Comparison of ENCODE assay signal across 8 cellular contexts in the genomic region with DNA sequence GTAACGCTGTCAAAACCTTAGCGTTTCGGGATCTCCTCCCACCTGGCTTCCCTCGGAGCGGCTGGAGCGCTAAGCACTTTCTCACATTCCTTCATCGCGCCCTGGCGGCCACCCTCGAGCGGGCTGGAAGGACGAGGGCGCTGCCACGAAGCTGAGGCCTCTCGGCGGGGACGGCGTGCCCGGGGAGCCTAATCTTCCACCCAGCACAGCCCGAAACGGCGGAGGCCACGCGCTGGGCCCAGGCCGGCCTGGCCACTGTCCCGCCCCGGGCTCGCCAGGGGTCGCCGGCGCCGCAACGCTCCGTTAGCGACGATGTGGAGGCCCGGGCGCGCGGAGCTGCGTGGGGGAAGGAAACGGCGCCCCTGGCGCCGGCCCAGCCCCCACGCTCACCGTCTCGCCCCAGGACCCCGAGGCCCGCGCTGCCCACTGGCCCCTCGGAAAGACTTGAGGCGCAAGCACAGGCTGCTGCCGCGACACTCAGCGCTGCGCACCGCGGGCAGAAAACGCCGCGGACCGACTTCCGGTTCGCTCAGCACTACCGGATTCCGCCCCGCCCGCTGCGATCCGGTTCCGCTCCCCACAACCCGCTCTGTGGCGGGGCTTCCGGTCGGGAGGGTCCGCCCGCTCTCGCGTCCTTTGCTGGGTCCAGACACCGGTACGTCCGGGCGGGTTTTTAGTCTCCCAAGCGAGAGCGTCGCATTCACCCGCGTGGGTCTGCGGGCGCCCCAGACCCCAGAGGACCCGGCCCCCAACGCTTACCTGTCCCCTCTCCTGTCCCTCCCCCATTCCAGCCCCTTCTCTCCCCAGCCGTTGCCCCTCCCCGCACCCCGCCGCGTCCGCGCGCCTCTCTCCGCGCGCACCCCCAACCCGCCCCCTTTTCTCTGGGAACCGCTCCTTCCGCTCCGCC. TPM values are rescaled to one million over a fixed set of nuclear protein-coding genes. Genes with fewer than 3 reads are reported as not detected.
DNase-seq lines count a peak whose midpoint lies in the region; ATAC-seq and TF ChIP-seq lines count a peak whose summit lies in the region.

A gene with protein sequence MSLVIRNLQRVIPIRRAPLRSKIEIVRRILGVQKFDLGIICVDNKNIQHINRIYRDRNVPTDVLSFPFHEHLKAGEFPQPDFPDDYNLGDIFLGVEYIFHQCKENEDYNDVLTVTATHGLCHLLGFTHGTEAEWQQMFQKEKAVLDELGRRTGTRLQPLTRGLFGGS (plus strand): TSS at position 582 of the 907 bp plus-strand sequence. CDS start 572 bp downstream, outside the sequence.

- TF ChIP-seq CTCF in coronary artery (IDR thresholded peaks at IDR 0.05), result no peak

- peaks cover 65% of the 10 kb centered on the region for H3K4me1 Mint-ChIP-seq in activated CD4-positive, alpha-beta T cell treated with anti-CD3 and anti-CD28 coated beads, Interleukin-2, amount 10 ng/mL, durations not matched to agents 7 days and 5 days

- H3K9ac ChIP-seq in BLaER1 treated with 17β-estradiol and CSF1 and Interleukin-3, amounts not matched to agents 10 nM and 100 nM, result peak within 1 kb of the TSS; percentile 88 to 100 (median 97)

- H3K4me3 ChIP-seq in BLaER1 treated with 17β-estradiol and CSF1 and Interleukin-3, amounts not matched to agents 10 nM and 100 nM, result peak within 1 kb of the TSS; percentile 73 to 99 (median 92)
- H3K4me3 ChIP-seq in coronary artery, result peak within 1 kb of the TSS; percentile 91

- H3K4me1 ChIP-seq in BLaER1 treated with 17β-estradiol and CSF1 and Interleukin-3, amounts not matched to agents 10 nM and 100 nM, result peaks cover 55 to 71% (median 63%) of the 10 kb centered on the region in 10 experiments

- H3K9me3 ChIP-seq in BLaER1 treated with 17β-estradiol and CSF1 and Interleukin-3, amounts not matched to agents 10 nM and 100 nM (replicated peaks in 1 of 11), result no peaks in the 10 kb centered on the region; a peak in 1 of 22 replicates

- DNase-seq in GM19240 (ENCODE audit: insufficient read length, low spot score) (peak; percentile 91), NCI-H524 treated with DMSO at 0.1 percent for 48 hours (lab: John Stamatoyannopoulos, UW) (peak; percentile 60), coronary artery (ENCODE audit: low spot score) (peak; percentile 94), left lobe of liver (ENCODE audit: low spot score) (peak; percentile 90)
- peak; percentile 89 for DNase-seq in activated CD4-positive, alpha-beta T cell treated with anti-CD3 and anti-CD28 coated beads, Interleukin-2, amount 10 ng/mL, durations not matched to agents 7 days and 5 days
- peak; percentile 88 to 90 for DNase-seq in stimulated activated CD4-positive, alpha-beta T cell treated with anti-CD3 and anti-CD28 coated beads, Interleukin-2, amount 100 ng/mL, for 24 hours

- peaks cover 26 to 39% (median 37%) of the 10 kb centered on the region in 11 experiments for H3K36me3 ChIP-seq in BLaER1 treated with 17β-estradiol and CSF1 and Interleukin-3, amounts not matched to agents 10 nM and 100 nM

- CTCF ChIA-PET in activated CD4-positive, alpha-beta T cell treated with anti-CD3 and anti-CD28 coated beads, Interleukin-2, amount 10 ng/mL, durations not matched to agents 7 days and 5 days (lab: Charles Lee), result interaction anchor here (0.5 to 1.2 kb wide), 3 partner anchors 14 to 76 kb away, joined by 3 read pairs; no protein-coding TSS in a partner anchor

- H3K36me3 Mint-ChIP-seq in activated CD4-positive, alpha-beta T cell treated with anti-CD3 and anti-CD28 coated beads, Interleukin-2, amount 10 ng/mL, durations not matched to agents 7 days and 5 days (ENCODE audit: low read depth), result peaks cover 33% of the 10 kb centered on the region

- H3K4me2 ChIP-seq in BLaER1 treated with 17β-estradiol and CSF1 and Interleukin-3, amounts not matched to agents 10 nM and 100 nM, result peak within 1 kb of the TSS; percentile 78 to 99 (median 89)

- no peaks in the 10 kb centered on the region for H3K9me3 Mint-ChIP-seq in activated CD4-positive, alpha-beta T cell treated with anti-CD3 and anti-CD28 coated beads, Interleukin-2, amount 10 ng/mL, durations not matched to agents 7 days and 5 days

- no peaks in the 10 kb centered on the region for H3K27me3 Mint-ChIP-seq in activated CD4-positive, alpha-beta T cell treated with anti-CD3 and anti-CD28 coated beads, Interleukin-2, amount 10 ng/mL, durations not matched to agents 7 days and 5 days

- peak within 1 kb of the TSS; percentile 94 for H3K27ac Mint-ChIP-seq in activated CD4-positive, alpha-beta T cell treated with anti-CD3 and anti-CD28 coated beads, Interleukin-2, amount 10 ng/mL, durations not matched to agents 7 days and 5 days

- POLR2A ChIA-PET in activated CD4-positive, alpha-beta T cell treated with anti-CD3 and anti-CD28 coated beads, Interleukin-2, amount 10 ng/mL, durations not matched to agents 7 days and 5 days (lab: Charles Lee), result no interaction called here

- peak within 1 kb of the TSS; percentile 86 to 99 (median 97) for H3K27ac ChIP-seq in BLaER1 treated with 17β-estradiol and CSF1 and Interleukin-3, amounts not matched to agents 10 nM and 100 nM
- H3K27ac ChIP-seq in coronary artery, result peak within 1 kb of the TSS; percentile 78 to 94

- ATAC-seq in HG03457 (IDR thresholded peaks at IDR 0.05; ENCODE audit: unreplicated experiment) (peak; percentile 64), left lobe of liver (peak; percentile 96)

- no peaks in the 10 kb centered on the region for H3K27me3 ChIP-seq in BLaER1 treated with 17β-estradiol and CSF1 and Interleukin-3, amounts not matched to agents 10 nM and 100 nM

- peaks cover 16 to 45% (median 39%) of the 10 kb centered on the region in 11 experiments; a peak in 19 of 22 replicates for H4K20me1 ChIP-seq in BLaER1 treated with 17β-estradiol and CSF1 and Interleukin-3, amounts not matched to agents 10 nM and 100 nM

- H3K4me3 Mint-ChIP-seq in activated CD4-positive, alpha-beta T cell treated with anti-CD3 and anti-CD28 coated beads, Interleukin-2, amount 10 ng/mL, durations not matched to agents 7 days and 5 days, result peak within 1 kb of the TSS; percentile 93

RNA-seq across cellular contexts. Expression of the gene that starts here (rescaled TPM):
- total RNA-seq in activated CD4-positive, alpha-beta T cell treated with anti-CD3 and anti-CD28 coated beads, Interleukin-2, amount 10 ng/mL, durations not matched to agents 7 days and 5 days, result 10 to 100 TPM; 11.5 to 12.5 TPM
- 6.0 TPM for total RNA-seq in left lobe of liver

Comparison
In these comparisons a context has a peak if more than half of its experiments do, and no peak if none do; other contexts are left out.
1. Peak in every context shown above with its lines: DNase-seq, ATAC-seq, H3K4me3 ChIP-seq and H3K27ac ChIP-seq.